Comparison of ENCODE assay signal across 14 cellular contexts in genomic region chr20:36975085-36975829, GRCh38. TPM values are rescaled to one million over a fixed set of nuclear protein-coding genes. Genes with fewer than 3 reads are reported as not detected.
DNase-seq lines count a peak whose midpoint lies in the region; ATAC-seq and TF ChIP-seq lines count a peak whose summit lies in the region.
"Had no signal": no experiment of that assay in that cellular context is flagged by ENCODE, and none has a peak within 500 bp of the region (broad histone marks: within the 10 kb centered on the region; RNA-seq: fewer than 3 reads in every experiment).

No MANE protein-coding gene starts in this region.

- CTCF ChIA-PET in activated CD8-positive, alpha-beta memory T cell treated with anti-CD3 and anti-CD28 coated beads, Interleukin-2, amount 10 ng/mL, durations not matched to agents 7 days and 5 days (lab: Charles Lee): interaction anchor here (1.1 to 1.3 kb wide), 3 partner anchors 25 to 56 kb away, joined by 3 read pairs; no protein-coding TSS in a partner anchor
- CTCF ChIA-PET in activated CD4-positive, alpha-beta T cell treated with anti-CD3 and anti-CD28 coated beads, Interleukin-2, amount 10 ng/mL, durations not matched to agents 7 days and 5 days (lab: Charles Lee): interaction anchor here (0.6 kb wide), 2 partner anchors 38 to 981 kb away, joined by 4 to 5 read pairs; no protein-coding TSS in a partner anchor
- CTCF ChIA-PET in MCF 10A (lab: Yijun Ruan, JAX): no interaction called here

- H3K27me3 Mint-ChIP-seq in activated CD8-positive, alpha-beta memory T cell treated with anti-CD3 and anti-CD28 coated beads, Interleukin-2, amount 10 ng/mL, durations not matched to agents 7 days and 5 days: no peaks in the 10 kb centered on the region
- H3K27me3 Mint-ChIP-seq in activated CD4-positive, alpha-beta T cell treated with anti-CD3 and anti-CD28 coated beads, Interleukin-2, amount 10 ng/mL, durations not matched to agents 7 days and 5 days: no peaks in the 10 kb centered on the region
- H3K27me3 Mint-ChIP-seq in central memory CD8-positive, alpha-beta T cell: no peaks in the 10 kb centered on the region
- H3K27me3 Mint-ChIP-seq in MCF 10A (ENCODE audit: insufficient read depth, unreplicated experiment): no peaks in the 10 kb centered on the region

- POLR2A ChIA-PET in activated CD4-positive, alpha-beta T cell treated with anti-CD3 and anti-CD28 coated beads, Interleukin-2, amount 10 ng/mL, durations not matched to agents 7 days and 5 days (lab: Charles Lee): no interaction called here
- POLR2A ChIA-PET in MCF 10A (lab: Yijun Ruan, JAX): interaction anchor here (0.8 kb wide), 1 partner anchor 538 kb away, joined by 3 read pairs; no protein-coding TSS in a partner anchor

- no peak for TF ChIP-seq CTCF in MCF 10A (IDR thresholded peaks at IDR 0.05; ENCODE audit: unreplicated experiment)

- no peak overlapping the region for H3K4me3 Mint-ChIP-seq in activated CD8-positive, alpha-beta memory T cell treated with anti-CD3 and anti-CD28 coated beads, Interleukin-2, amount 10 ng/mL, durations not matched to agents 7 days and 5 days
- H3K4me3 Mint-ChIP-seq in activated CD4-positive, alpha-beta T cell treated with anti-CD3 and anti-CD28 coated beads, Interleukin-2, amount 10 ng/mL, durations not matched to agents 7 days and 5 days: peak overlapping the region; percentile 69
- H3K4me3 Mint-ChIP-seq in central memory CD8-positive, alpha-beta T cell: peak overlapping the region; percentile 31
- H3K4me3 Mint-ChIP-seq in MCF 10A (ENCODE audit: unreplicated experiment): no peak overlapping the region

- peaks cover 21% of the 10 kb centered on the region for H3K4me1 Mint-ChIP-seq in activated CD8-positive, alpha-beta memory T cell treated with anti-CD3 and anti-CD28 coated beads, Interleukin-2, amount 10 ng/mL, durations not matched to agents 7 days and 5 days
- H3K4me1 Mint-ChIP-seq in activated CD4-positive, alpha-beta T cell treated with anti-CD3 and anti-CD28 coated beads, Interleukin-2, amount 10 ng/mL, durations not matched to agents 7 days and 5 days: peaks cover 43% of the 10 kb centered on the region
- H3K4me1 Mint-ChIP-seq in central memory CD8-positive, alpha-beta T cell: peaks cover 17% of the 10 kb centered on the region
- no peaks in the 10 kb centered on the region for H3K4me1 Mint-ChIP-seq in MCF 10A (ENCODE audit: insufficient read depth, unreplicated experiment)

- intact Hi-C loops in MCF 10A (cut with micrococcal nuclease): no loop called here

- H3K9me3 Mint-ChIP-seq in activated CD8-positive, alpha-beta memory T cell treated with anti-CD3 and anti-CD28 coated beads, Interleukin-2, amount 10 ng/mL, durations not matched to agents 7 days and 5 days (ENCODE audit: low read depth): no peaks in the 10 kb centered on the region
- peaks cover under 1% of the 10 kb centered on the region for H3K9me3 Mint-ChIP-seq in activated CD4-positive, alpha-beta T cell treated with anti-CD3 and anti-CD28 coated beads, Interleukin-2, amount 10 ng/mL, durations not matched to agents 7 days and 5 days
- no peaks in the 10 kb centered on the region for H3K9me3 Mint-ChIP-seq in central memory CD8-positive, alpha-beta T cell
- H3K9me3 Mint-ChIP-seq in MCF 10A (ENCODE audit: unreplicated experiment): no peaks in the 10 kb centered on the region

- H3K36me3 Mint-ChIP-seq in activated CD8-positive, alpha-beta memory T cell treated with anti-CD3 and anti-CD28 coated beads, Interleukin-2, amount 10 ng/mL, durations not matched to agents 7 days and 5 days: peaks cover 3% of the 10 kb centered on the region
- H3K36me3 Mint-ChIP-seq in activated CD4-positive, alpha-beta T cell treated with anti-CD3 and anti-CD28 coated beads, Interleukin-2, amount 10 ng/mL, durations not matched to agents 7 days and 5 days (ENCODE audit: low read depth): peaks cover 16% of the 10 kb centered on the region
- peaks cover 5% of the 10 kb centered on the region for H3K36me3 Mint-ChIP-seq in central memory CD8-positive, alpha-beta T cell (ENCODE audit: insufficient read depth)
- no peaks in the 10 kb centered on the region for H3K36me3 Mint-ChIP-seq in MCF 10A (ENCODE audit: insufficient read depth, unreplicated experiment)

- DNase-seq in activated CD8-positive, alpha-beta memory T cell treated with anti-CD3 and anti-CD28 coated beads, Interleukin-2, amount 10 ng/mL, durations not matched to agents 7 days and 5 days: peak; percentile 77
- DNase-seq in activated CD8-positive, alpha-beta memory T cell treated with anti-CD3 and anti-CD28 coated beads, Interleukin-2, amount 50 U/mL, for 48 hours: no peak
- peak; percentile 82 for DNase-seq in activated CD4-positive, alpha-beta T cell treated with anti-CD3 and anti-CD28 coated beads, Interleukin-2, amount 10 ng/mL, durations not matched to agents 7 days and 5 days
- peak in 1 of 2 donors; percentile 52 for DNase-seq in central memory CD8-positive, alpha-beta T cell (ENCODE audit: low spot score in 2 of 2)
- DNase-seq in stimulated activated naive CD8-positive, alpha-beta T cell treated with anti-CD3 and anti-CD28 coated beads, Interleukin-15, Interleukin-2, amounts not matched to agents 100 U/mL and 50 U/mL, for 24 hours: peak; percentile 44
- DNase-seq in MCF 10A (ENCODE audit: unreplicated experiment) (no peak), midbrain (lab: John Stamatoyannopoulos, UW) (no peak)
- DNase-seq: 8988T, heart left ventricle, mammary epithelial cell, NCI-H1436, substantia nigra had no signal

- no TSS peak for BruUV-seq in MCF 10A (replicated peaks; lab: Mats Ljungman, UMichigan)

- ATAC-seq in activated CD8-positive, alpha-beta memory T cell treated with anti-CD3 and anti-CD28 coated beads, Interleukin-2, amount 10 ng/mL, durations not matched to agents 7 days and 5 days: peak; percentile 88
- peak; percentile 92 for ATAC-seq in central memory CD8-positive, alpha-beta T cell (replicated peaks; ENCODE audit: extremely low read depth, poor library complexity, severe bottlenecking)
- peak; percentile 81 for ATAC-seq in stimulated activated naive CD8-positive, alpha-beta T cell treated with anti-CD3 and anti-CD28 coated beads, Interleukin-15, Interleukin-2, amounts not matched to agents 100 U/mL and 50 U/mL, for 24 hours
- no peak for ATAC-seq in HG02970 (IDR thresholded peaks at IDR 0.05; ENCODE audit: low FRiP score, unreplicated experiment)
- ATAC-seq: HCT116, heart left ventricle had no signal

- H3K27ac Mint-ChIP-seq in activated CD8-positive, alpha-beta memory T cell treated with anti-CD3 and anti-CD28 coated beads, Interleukin-2, amount 10 ng/mL, durations not matched to agents 7 days and 5 days: peak overlapping the region; percentile 73
- H3K27ac Mint-ChIP-seq in activated CD4-positive, alpha-beta T cell treated with anti-CD3 and anti-CD28 coated beads, Interleukin-2, amount 10 ng/mL, durations not matched to agents 7 days and 5 days: peak overlapping the region; percentile 95
- H3K27ac Mint-ChIP-seq in central memory CD8-positive, alpha-beta T cell (ENCODE audit: low read depth): no peak overlapping the region
- H3K27ac Mint-ChIP-seq in MCF 10A (ENCODE audit: low read depth, unreplicated experiment): no peak overlapping the region

RNA-seq across cellular contexts. Expression of gene SAMHD1, which starts 23.7 kb away (rescaled TPM):
- total RNA-seq in activated CD8-positive, alpha-beta memory T cell treated with anti-CD3 and anti-CD28 coated beads, Interleukin-2, amount 10 ng/mL, durations not matched to agents 7 days and 5 days: 100 to 1,000 TPM; 167 to 213 TPM
- 100 to 1,000 TPM; 396 to 408 TPM for total RNA-seq in activated CD4-positive, alpha-beta T cell treated with anti-CD3 and anti-CD28 coated beads, Interleukin-2, amount 10 ng/mL, durations not matched to agents 7 days and 5 days
- total RNA-seq in MCF 10A (2022): 2.6 and 3.5 TPM in 2 replicates

Comparison
In these comparisons a context has a peak if more than half of its experiments do, and no peak if none do; other contexts are left out.
1. DNase-seq: peak in activated CD8-positive, alpha-beta memory T cell treated with anti-CD3 and anti-CD28 coated beads, Interleukin-2, amount 10 ng/mL, durations not matched to agents 7 days and 5 days (single experiment), activated CD4-positive, alpha-beta T cell treated with anti-CD3 and anti-CD28 coated beads, Interleukin-2, amount 10 ng/mL, durations not matched to agents 7 days and 5 days (single experiment) and stimulated activated naive CD8-positive, alpha-beta T cell treated with anti-CD3 and anti-CD28 coated beads, Interleukin-15, Interleukin-2, amounts not matched to agents 100 U/mL and 50 U/mL, for 24 hours (single experiment); none in activated CD8-positive, alpha-beta memory T cell treated with anti-CD3 and anti-CD28 coated beads, Interleukin-2, amount 50 U/mL, for 48 hours (single experiment), MCF 10A (single experiment) and midbrain (single experiment).
2. H3K27ac Mint-ChIP-seq: peak in activated CD8-positive, alpha-beta memory T cell treated with anti-CD3 and anti-CD28 coated beads, Interleukin-2, amount 10 ng/mL, durations not matched to agents 7 days and 5 days (single experiment) and activated CD4-positive, alpha-beta T cell treated with anti-CD3 and anti-CD28 coated beads, Interleukin-2, amount 10 ng/mL, durations not matched to agents 7 days and 5 days (single experiment); none in central memory CD8-positive, alpha-beta T cell (single experiment) and MCF 10A (single experiment).
3. H3K4me3 Mint-ChIP-seq: peak in activated CD4-positive, alpha-beta T cell treated with anti-CD3 and anti-CD28 coated beads, Interleukin-2, amount 10 ng/mL, durations not matched to agents 7 days and 5 days (single experiment) and central memory CD8-positive, alpha-beta T cell (single experiment); none in activated CD8-positive, alpha-beta memory T cell treated with anti-CD3 and anti-CD28 coated beads, Interleukin-2, amount 10 ng/mL, durations not matched to agents 7 days and 5 days (single experiment) and MCF 10A (single experiment).
4. RNA of gene SAMHD1, which starts 23.7 kb away (total RNA-seq): 396 to 408 TPM in activated CD4-positive, alpha-beta T cell treated with anti-CD3 and anti-CD28 coated beads, Interleukin-2, amount 10 ng/mL, durations not matched to agents 7 days and 5 days and 167 to 213 TPM in activated CD8-positive, alpha-beta memory T cell treated with anti-CD3 and anti-CD28 coated beads, Interleukin-2, amount 10 ng/mL, durations not matched to agents 7 days and 5 days; 2.6 to 3.5 TPM in MCF 10A; every median in the first group is over 10 times any median in the second.